34 cellular contexts compared by ENCODE assay signal in the genomic region with DNA sequence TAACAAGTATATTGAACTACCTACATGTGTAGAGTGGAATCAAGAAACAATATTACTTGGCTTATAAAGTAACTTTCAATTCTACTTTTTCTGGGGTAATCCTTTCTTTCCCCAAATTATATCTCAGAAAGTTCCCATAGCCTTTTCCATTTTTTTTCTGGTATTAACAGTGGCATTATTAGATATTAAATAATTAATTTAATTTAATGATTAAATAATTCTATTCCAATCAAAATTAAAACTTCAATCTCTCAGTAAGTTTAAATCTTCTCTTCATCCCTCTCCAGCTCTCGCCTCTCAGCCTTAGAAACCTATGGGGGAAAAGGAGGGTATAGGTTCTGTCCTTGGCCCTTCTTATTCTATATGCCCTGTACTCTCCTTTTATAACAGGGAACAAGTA.
"Had no signal": no experiment of that assay in that cellular context is flagged by ENCODE, and none has a peak within 500 bp of the region (broad histone marks: within the 10 kb centered on the region; RNA-seq: fewer than 3 reads in every experiment).

No MANE protein-coding gene starts in this region.

- DNase-seq: Karpas-422, Kasumi-1, KBM-7, KG1, MG63, MM.1S, MV-4-11, NCI-H1048, NCI-H1092, NCI-H1092 treated with DMSO at 0.1 percent for 48 hours, NCI-H1105, NCI-H1105 treated with DMSO at 0.1 percent for 48 hours, NCI-H1417, NCI-H1417 treated with DMSO at 0.1 percent for 48 hours, NCI-H1436, NCI-H1436 treated with DMSO at 0.1 percent for 48 hours, NCI-H146, NCI-H1694, NCI-H1694 treated with DMSO at 0.1 percent for 48 hours, NCI-H187, NCI-H187 treated with DMSO at 0.1 percent for 48 hours, NCI-H1930, NCI-H2029, NCI-H2029 treated with DMSO at 0.1 percent for 48 hours, NCI-H2081, NCI-H2081 treated with DMSO at 0.1 percent for 48 hours, NCI-H2107, NCI-H2171, NCI-H2171 treated with DMSO at 0.1 percent for 48 hours, NCI-H2227 treated with DMSO at 0.1 percent for 48 hours, NCI-H226, NCI-H345, NCI-H446, NCI-H446 treated with DMSO at 0.1 percent for 48 hours had no signal

- H3K4me3 ChIP-seq: MG63 had no signal
